8 cellular contexts compared by ENCODE assay signal in genomic region chr12:6764011-6764828, GRCh38. TPM values are rescaled to one million over a fixed set of nuclear protein-coding genes. Genes with fewer than 3 reads are reported as not detected.
DNase-seq lines count a peak whose midpoint lies in the region; ATAC-seq and TF ChIP-seq lines count a peak whose summit lies in the region.

No MANE protein-coding gene starts in this region.

- in situ Hi-C loops in GM13977 (cut with MboI; ENCODE audit: low pct_unique_long_range_greater_than_20kb, low sequenced_read_pairs, unreplicated experiment): no loop called here

- WGBS in sigmoid colon, 2 donors: 3 to 9% methylated on average over 15 to 16 of the region's 16 CpGs

- H3K4me1 ChIP-seq in A673 (ENCODE audit: insufficient read depth, low read length, poor library complexity, severe bottlenecking): peaks cover 36% of the 10 kb centered on the region
- peaks cover 25% of the 10 kb centered on the region; the same call in 1 of the 2 replicates for H3K4me1 ChIP-seq in iPS-20b (ENCODE audit: insufficient read depth, low read length)
- H3K4me1 ChIP-seq in sigmoid colon: peaks cover 0 to 48% (median 44%) of the 10 kb centered on the region in 4 donors

- peak; percentile 30 to 32 for TF ChIP-seq POLR2A in sigmoid colon (IDR thresholded peaks at IDR 0.05)

- peak overlapping the region; percentile 97 for H3K4me3 ChIP-seq in A673 (ENCODE audit: low read depth, low read length, poor library complexity, severe bottlenecking)
- H3K4me3 ChIP-seq in SK-N-MC: peak overlapping the region; percentile 64
- H3K4me3 ChIP-seq in iPS-20b (ENCODE audit: low read length): peak overlapping the region; percentile 74; the same call in 1 of the 2 replicates
- peak overlapping the region in 3 of 4 donors; percentile 14 to 32 (median 24) for H3K4me3 ChIP-seq in sigmoid colon

- peak; percentile 68 for ATAC-seq in HG02763 (IDR thresholded peaks at IDR 0.05; ENCODE audit: unreplicated experiment)

- TF ChIP-seq EP300 in sigmoid colon (IDR thresholded peaks at IDR 0.05): no peak

- H3K9ac ChIP-seq in SK-N-MC (ENCODE audit: insufficient read length) (peak overlapping the region; percentile 37), iPS-20b (ENCODE audit: low read depth, low read length) (peak overlapping the region; percentile 74; the same call in 1 of the 2 replicates)

- TF ChIP-seq CTCF in A673 (conservative IDR thresholded peaks at IDR 0.05; ENCODE audit: low read depth, low read length) (no peak), GM13977 (IDR thresholded peaks at IDR 0.05; ENCODE audit: extremely low read depth, insufficient read depth, missing control alignments) (no peak), sigmoid colon (IDR thresholded peaks at IDR 0.05) (no peak)

- H3K9me3 ChIP-seq in A673 (ENCODE audit: low read depth, low read length, poor library complexity, severe bottlenecking): no peaks in the 10 kb centered on the region
- H3K9me3 ChIP-seq in SK-N-MC (ENCODE audit: low read depth, low read length): no peaks in the 10 kb centered on the region
- no peaks in the 10 kb centered on the region for H3K9me3 ChIP-seq in iPS-20b (ENCODE audit: insufficient read depth, low read depth, low read length)
- H3K9me3 ChIP-seq in sigmoid colon: no peaks in the 10 kb centered on the region

- H3K36me3 ChIP-seq in A673 (ENCODE audit: insufficient read depth, low read length, poor library complexity, severe bottlenecking) (peaks cover under 1% of the 10 kb centered on the region), SK-N-MC (ENCODE audit: insufficient read depth, low read length) (peaks cover under 1% of the 10 kb centered on the region; the same call in 1 of the 2 replicates), iPS-20b (ENCODE audit: insufficient read depth, low read depth, low read length) (peaks cover under 1% of the 10 kb centered on the region; the same call in 1 of the 2 replicates), sigmoid colon (no peaks in the 10 kb centered on the region)

- CTCF ChIA-PET in A673 (lab: Charles Lee): interaction anchor here (0.7 kb wide), 1 partner anchor 11 kb away, joined by 3 read pairs; the partner anchor contains the start of gene MLF2

- POLR2A ChIA-PET in A673 (lab: Charles Lee; ENCODE audit: low non-redundant PET): no interaction called here

- DNase-seq in A673 (ENCODE audit: low spot score) (peak; percentile 100), GM13977 (ENCODE audit: low spot score) (peak; percentile 97), NCI-H1105 (lab: John Stamatoyannopoulos, UW) (peak; percentile 100), SK-N-MC (ENCODE audit: low read depth, low spot score) (peak; percentile 98), caudate nucleus (lab: John Stamatoyannopoulos, UW) (peak; percentile 40 to 100 (median 87)), sigmoid colon (peak; percentile 99)

- H3K27me3 ChIP-seq in A673 (replicated peaks; ENCODE audit: insufficient read depth, low read depth, low read length, poor library complexity): no peaks in the 10 kb centered on the region
- H3K27me3 ChIP-seq in iPS-20b (ENCODE audit: insufficient read depth, low read length): no peaks in the 10 kb centered on the region
- no peaks in the 10 kb centered on the region for H3K27me3 ChIP-seq in sigmoid colon

- intact Hi-C loops in A673 (cut with micrococcal nuclease; ENCODE audit: unreplicated experiment) (loop anchor here (1.0 to 10.0 kb wide), 2 partner anchors 40 to 201 kb away; partner anchors contain the start of gene COPS7A), sigmoid colon (cut with DNase I) (loop anchor here (1.0 kb wide), 1 partner anchor 11 kb away; the partner anchor contains the start of gene MLF2)

- H3K27ac ChIP-seq in A673 (ENCODE audit: low read depth, low read length, poor library complexity, severe bottlenecking) (peak overlapping the region; percentile 89), SK-N-MC (peak overlapping the region; percentile 89), caudate nucleus (ENCODE audit: low read depth, low read length) (peak overlapping the region; percentile 98), iPS-20b (ENCODE audit: low read length) (peak overlapping the region; percentile 73), sigmoid colon (peak overlapping the region; percentile 93 to 99 (median 96))

- no TSS peak for BruUV-seq in A673 (replicated peaks; lab: Mats Ljungman, UMichigan)

RNA-seq across cellular contexts. Expression of gene PTMS, which starts 1.9 kb away (rescaled TPM):
- total RNA-seq in A673 (2021) (600 and 620 TPM in 2 replicates), sigmoid colon (100 to 1,000 TPM; 196 to 392 (median 255) TPM)
- polyA plus RNA-seq in sigmoid colon: 100 to 1,000 TPM in 2 of 3 donors, 10 to 100 TPM in 1; 93.2 to 198 (median 174) TPM

RNA-seq across cellular contexts. Expression of gene LAG3, which starts 8.1 kb away (rescaled TPM):
- total RNA-seq in A673 (2021) (4.1 and 5.5 TPM in 2 replicates), sigmoid colon (1 to 10 TPM; 1.4 to 6.9 (median 3.0) TPM)
- polyA plus RNA-seq in sigmoid colon: 1 to 10 TPM in 2 of 3 donors, under 1 TPM in 1; 0.60 to 4.2 (median 1.4) TPM

RNA-seq across cellular contexts. Expression of gene MLF2, which starts 11.3 kb away (rescaled TPM):
- total RNA-seq in A673 (2021): 242 and 254 TPM in 2 replicates
- 100 to 1,000 TPM; 148 to 163 (median 159) TPM for total RNA-seq in sigmoid colon
- 100 to 1,000 TPM; 157 to 220 (median 178) TPM for polyA plus RNA-seq in sigmoid colon

RNA-seq across cellular contexts. Expression of gene CD4, which starts 25.1 kb away (rescaled TPM):
- total RNA-seq in A673 (2021) (not detected in 2 replicates), sigmoid colon (10 to 100 TPM in 3 of 4 donors, 1 to 10 TPM in 1; 2.5 to 12.8 (median 11.5) TPM)
- 10 to 100 TPM in 2 of 3 donors, 1 to 10 TPM in 1; 4.8 to 29.7 (median 26.6) TPM for polyA plus RNA-seq in sigmoid colon

RNA-seq across cellular contexts. Expression of gene COPS7A, which starts 40.4 kb away (rescaled TPM):
- total RNA-seq in A673 (2021) (67.2 and 67.7 TPM in 2 replicates), sigmoid colon (10 to 100 TPM; 51.3 to 69.3 (median 60.1) TPM)
- polyA plus RNA-seq in sigmoid colon: 10 to 100 TPM; 48.6 to 52.5 (median 52.3) TPM

Comparison
In these comparisons a context has a peak if more than half of its experiments do, and no peak if none do; other contexts are left out.
1. Peak in every context shown above with its lines: DNase-seq, ATAC-seq, H3K4me3 ChIP-seq and H3K27ac ChIP-seq.
2. H3K4me3 ChIP-seq: peak in every context shown above with its lines; median percentile 97 in A673; 74 in iPS-20b; 64 in SK-N-MC; 24 in sigmoid colon.